Comparison of ENCODE assay signal across 8 cellular contexts in genomic region chr7:144854839-144855424, GRCh38. TPM values are rescaled to one million over a fixed set of nuclear protein-coding genes. Genes with fewer than 3 reads are reported as not detected.
DNase-seq lines count a peak whose midpoint lies in the region; ATAC-seq lines count a peak whose summit lies in the region.

No MANE protein-coding gene starts in this region.

- no peaks in the 10 kb centered on the region for H3K27me3 ChIP-seq in MG63

- no peaks in the 10 kb centered on the region for H3K9me3 ChIP-seq in MG63

- H3K36me3 ChIP-seq in MG63 = no peaks in the 10 kb centered on the region

- DNase-seq in COR-L47 (lab: John Stamatoyannopoulos, UW) (peak; percentile 29), HuH-7.5 (ENCODE audit: low spot score) (peak; percentile 14), SK-MEL-5 (ENCODE audit: low read depth, low spot score) (peak; percentile 81), kidney glomerular epithelial cell (lab: John Stamatoyannopoulos, UW) (peak; percentile 22), MG63 (no peak)

- H3K4me3 ChIP-seq in MG63 = no peak overlapping the region

- in situ Hi-C loops in SK-MEL-5 (cut with HindIII; ENCODE audit: low pct_unique_long_range_greater_than_20kb, low sequenced_read_pairs) = no loop called here

- ATAC-seq in HG02885 (IDR thresholded peaks at IDR 0.05; ENCODE audit: poor library complexity, unreplicated experiment) (no peak), GM21786 (IDR thresholded peaks at IDR 0.05; ENCODE audit: unreplicated experiment) (no peak), GM21723 (IDR thresholded peaks at IDR 0.05; ENCODE audit: unreplicated experiment) (no peak)

RNA-seq across cellular contexts. Expression of gene TPK1, which starts 19.1 kb away (rescaled TPM):
- total RNA-seq in SK-MEL-5 (2014; rRNA removed; shearing (Covaris generic)) = 2.1 and 3.4 TPM in 2 replicates
- polyA plus RNA-seq in SK-MEL-5 (2015; cell fraction: cytosol; rRNA removed) = 0.68 and 0.85 TPM in 2 replicates
- polyA plus RNA-seq in SK-MEL-5 (2015; cell fraction: nucleus; rRNA removed) = 9.6 and 15.2 TPM in 2 replicates
- total RNA-seq in MG63 (2014; rRNA removed; shearing (Covaris generic); ENCODE audit: low replicate concordance) = 3.5 and 8.0 TPM in 2 replicates
